ENCODE assay signal across 32 cellular contexts in the genomic region with DNA sequence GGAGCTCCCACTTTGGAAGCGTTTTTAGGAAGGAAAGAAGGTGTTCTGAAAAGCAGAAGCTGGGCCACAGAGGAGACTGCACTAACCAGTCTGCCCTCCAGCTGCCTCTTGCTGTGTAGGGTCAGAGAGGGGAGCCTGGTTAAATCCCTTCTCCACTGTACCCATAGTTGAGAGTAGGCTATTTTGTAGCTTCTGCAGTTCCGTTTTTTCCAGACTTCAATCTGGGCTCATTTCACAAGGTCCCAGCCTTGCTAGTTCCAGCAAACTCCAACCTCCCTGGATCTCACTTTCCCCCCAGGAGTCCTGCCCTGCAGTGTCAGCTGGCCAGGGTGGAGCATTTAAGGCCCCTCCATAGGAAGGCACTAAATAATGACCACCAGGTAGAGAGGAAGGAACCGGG. TPM values are rescaled to one million over a fixed set of nuclear protein-coding genes. Genes with fewer than 3 reads are reported as not detected.
"Had no signal": no experiment of that assay in that cellular context is flagged by ENCODE, and none has a peak within 500 bp of the region (broad histone marks: within the 10 kb centered on the region; RNA-seq: fewer than 3 reads in every experiment).

No MANE protein-coding gene starts in this region.

- H3K27ac ChIP-seq: VCaP had no signal

- H3K9me3 Mint-ChIP-seq: activated CD4-positive, alpha-beta memory T cell treated with anti-CD3 and anti-CD28 coated beads, Interleukin-2, amount 10 ng/mL, durations not matched to agents 7 days and 5 days; activated naive CD4-positive, alpha-beta T cell treated with anti-CD3 and anti-CD28 coated beads, Interleukin-2, amount 10 ng/mL, durations not matched to agents 7 days and 5 days; activated naive CD8-positive, alpha-beta T cell treated with anti-CD3 and anti-CD28 coated beads, Interleukin-2, amount 50 U/mL, for 24 hours; brain; T-helper 1 cell treated with Interleukin-12 subunit alpha and Interleukin-12 subunit beta and Interleukin-4 antibody, amounts not matched to agents 30 μg/mL and 1 μg/mL, for 36 hours; T-helper 2 cell treated with Interferon-gamma antibody and Interleukin-4, amounts not matched to agents 5 μg/mL and 100 μg/mL, for 36 hours had no signal

- H3K4me1 Mint-ChIP-seq: activated CD4-positive, alpha-beta memory T cell treated with anti-CD3 and anti-CD28 coated beads, Interleukin-2, amount 10 ng/mL, durations not matched to agents 7 days and 5 days; activated naive CD4-positive, alpha-beta T cell treated with anti-CD3 and anti-CD28 coated beads, Interleukin-2, amount 10 ng/mL, durations not matched to agents 7 days and 5 days; activated naive CD8-positive, alpha-beta T cell treated with anti-CD3 and anti-CD28 coated beads, Interleukin-2, amount 50 U/mL, for 24 hours had no signal

- H3K36me3 Mint-ChIP-seq: activated CD8-positive, alpha-beta memory T cell treated with anti-CD3 and anti-CD28 coated beads, Interleukin-2, amount 10 ng/mL, durations not matched to agents 7 days and 5 days; activated naive CD4-positive, alpha-beta T cell treated with anti-CD3 and anti-CD28 coated beads, Interleukin-2, amount 10 ng/mL, durations not matched to agents 7 days and 5 days; activated naive CD8-positive, alpha-beta T cell; brain had no signal

- H3K27ac Mint-ChIP-seq: activated CD4-positive, alpha-beta memory T cell treated with anti-CD3 and anti-CD28 coated beads, Interleukin-2, amount 10 ng/mL, durations not matched to agents 7 days and 5 days; activated CD8-positive, alpha-beta memory T cell treated with anti-CD3 and anti-CD28 coated beads, Interleukin-2, amount 10 ng/mL, durations not matched to agents 7 days and 5 days; activated naive CD4-positive, alpha-beta T cell treated with anti-CD3 and anti-CD28 coated beads, Interleukin-2, amount 10 ng/mL, durations not matched to agents 7 days and 5 days; activated naive CD8-positive, alpha-beta T cell; activated naive CD8-positive, alpha-beta T cell treated with anti-CD3 and anti-CD28 coated beads, Interleukin-2, amount 50 U/mL, for 24 hours; brain; T-helper 1 cell treated with Interleukin-12 subunit alpha and Interleukin-12 subunit beta and Interleukin-4 antibody, amounts not matched to agents 30 μg/mL and 1 μg/mL, for 36 hours; T-helper 2 cell treated with Interferon-gamma antibody and Interleukin-4, amounts not matched to agents 5 μg/mL and 100 μg/mL, for 36 hours had no signal

- ATAC-seq: activated CD8-positive, alpha-beta memory T cell treated with anti-CD3 and anti-CD28 coated beads, Interleukin-2, amount 10 ng/mL, durations not matched to agents 7 days and 5 days; activated naive CD8-positive, alpha-beta T cell treated with anti-CD3 and anti-CD28 coated beads, Interleukin-2, amount 50 U/mL, for 24 hours had no signal

- H3K4me3 Mint-ChIP-seq: activated CD4-positive, alpha-beta memory T cell treated with anti-CD3 and anti-CD28 coated beads, Interleukin-2, amount 10 ng/mL, durations not matched to agents 7 days and 5 days; activated CD8-positive, alpha-beta memory T cell treated with anti-CD3 and anti-CD28 coated beads, Interleukin-2, amount 10 ng/mL, durations not matched to agents 7 days and 5 days; activated naive CD4-positive, alpha-beta T cell treated with anti-CD3 and anti-CD28 coated beads, Interleukin-2, amount 10 ng/mL, durations not matched to agents 7 days and 5 days; activated naive CD8-positive, alpha-beta T cell; activated naive CD8-positive, alpha-beta T cell treated with anti-CD3 and anti-CD28 coated beads, Interleukin-2, amount 50 U/mL, for 24 hours; brain; T-helper 1 cell treated with Interleukin-12 subunit alpha and Interleukin-12 subunit beta and Interleukin-4 antibody, amounts not matched to agents 30 μg/mL and 1 μg/mL, for 36 hours; T-helper 2 cell treated with Interferon-gamma antibody and Interleukin-4, amounts not matched to agents 5 μg/mL and 100 μg/mL, for 36 hours had no signal

- DNase-seq: activated CD4-positive, alpha-beta memory T cell treated with anti-CD3 and anti-CD28 coated beads, Interleukin-2, amount 10 ng/mL, durations not matched to agents 7 days and 5 days; activated CD4-positive, alpha-beta T cell treated with anti-CD3 and anti-CD28 coated beads for 1 hour; activated CD4-positive, alpha-beta T cell treated with anti-CD3 and anti-CD28 coated beads for 48 hours; activated CD4-positive, CD25-positive, alpha-beta regulatory T cell; activated CD8-positive, alpha-beta memory T cell treated with anti-CD3 and anti-CD28 coated beads for 24 hours; activated CD8-positive, alpha-beta memory T cell treated with anti-CD3 and anti-CD28 coated beads, Interleukin-2, amount 10 ng/mL, durations not matched to agents 7 days and 5 days; activated CD8-positive, alpha-beta memory T cell treated with anti-CD3 and anti-CD28 coated beads, Interleukin-2, amount 50 U/mL, for 48 hours; activated effector memory CD4-positive, alpha-beta T cell treated with Interleukin-2 at 50 U/mL for 16 hours; activated naive CD4-positive, alpha-beta T cell treated with anti-CD3 and anti-CD28 coated beads, Interleukin-2, amount 10 ng/mL, durations not matched to agents 7 days and 5 days; activated naive CD8-positive, alpha-beta T cell treated with anti-CD3 and anti-CD28 coated beads, Interleukin-2, amount 50 U/mL, for 24 hours; activated T-cell treated with anti-CD3 and anti-CD28 coated beads, Interleukin-2, amount 50 U/mL, for 48 hours; anterior cingulate cortex; caudate nucleus; cerebellar nuclear complex; NCI-H1048; NCI-H1105 treated with DMSO at 0.1 percent for 48 hours; NCI-H1436 treated with DMSO at 0.1 percent for 48 hours; NCI-H1694 treated with DMSO at 0.1 percent for 48 hours; NCI-H2029; NCI-H510A; NCI-H526; NCI-H748 treated with DMSO at 0.1 percent for 48 hours; NK-92 treated with Interleukin-12 subunit alpha and Interleukin-12 subunit beta, amount 100 ng/mL, for 24 hours; OCI-M1; Right ventricle myocardium superior had no signal

RNA-seq across cellular contexts. Expression of gene TNN, which starts 11.0 kb away (rescaled TPM):
- total RNA-seq: activated CD4-positive, alpha-beta memory T cell treated with anti-CD3 and anti-CD28 coated beads, Interleukin-2, amount 10 ng/mL, durations not matched to agents 7 days and 5 days; activated CD8-positive, alpha-beta memory T cell treated with anti-CD3 and anti-CD28 coated beads, Interleukin-2, amount 10 ng/mL, durations not matched to agents 7 days and 5 days; bronchial epithelial cell; MCF 10A had no signal
